In the genomic region with DNA sequence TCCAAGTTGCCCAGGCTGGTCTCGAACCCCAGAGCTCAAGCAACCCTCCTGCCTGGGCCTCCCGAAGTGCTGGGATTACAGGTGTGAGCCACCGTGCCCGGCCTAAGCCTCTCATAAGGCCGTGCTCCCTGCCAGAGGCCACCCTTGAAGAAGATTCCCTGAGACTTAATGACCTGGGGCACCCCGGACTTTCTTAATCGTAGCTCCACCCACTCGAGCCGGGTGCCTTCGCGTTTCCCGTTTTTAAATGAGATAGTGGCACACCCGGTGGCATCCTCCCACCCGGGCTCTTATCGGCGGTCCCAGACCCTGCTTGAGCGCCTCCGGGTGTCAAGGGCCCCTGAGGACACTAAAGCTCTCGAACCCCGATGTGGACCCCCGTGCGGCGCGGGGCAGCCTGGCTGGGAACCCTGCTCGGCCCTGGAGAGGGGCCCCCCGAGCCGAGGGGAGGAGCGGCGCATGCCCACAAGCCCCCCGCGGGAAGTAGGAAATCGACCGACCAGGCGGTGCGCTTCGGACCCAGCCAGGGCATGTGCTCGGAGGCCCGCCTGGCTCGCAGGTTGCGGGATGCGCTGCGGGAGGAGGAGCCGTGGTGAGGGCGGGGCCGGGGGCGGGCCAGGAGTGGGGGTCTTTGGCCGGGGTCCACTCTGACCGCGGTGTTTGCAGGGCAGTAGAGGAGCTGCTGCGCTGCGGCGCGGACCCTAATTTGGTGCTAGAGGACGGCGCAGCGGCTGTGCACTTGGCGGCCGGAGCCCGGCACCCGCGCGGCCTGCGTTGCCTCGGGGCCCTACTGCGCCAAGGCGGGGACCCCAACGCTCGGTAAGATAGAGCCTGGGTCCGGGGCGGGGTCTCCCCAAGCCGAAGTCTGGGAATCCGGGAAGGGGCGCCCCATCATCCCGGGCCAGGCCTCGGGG, we compare ENCODE assay signal across 8 cellular contexts. TPM values are rescaled to one million over a fixed set of nuclear protein-coding genes. Genes with fewer than 3 reads are reported as not detected.
DNase-seq lines count a peak whose midpoint lies in the region; ATAC-seq and TF ChIP-seq lines count a peak whose summit lies in the region.

ANKLE1 (plus strand) TSS at position 511 of the 914 bp plus-strand sequence; CDS start at position 531, 20 bp downstream.

- H3K9me3 Mint-ChIP-seq in CD4-positive, CD25-positive, alpha-beta regulatory T cell = no peaks in the 10 kb centered on the region
- H3K9me3 Mint-ChIP-seq in brain = no peaks in the 10 kb centered on the region

- no peaks in the 10 kb centered on the region for H3K27me3 Mint-ChIP-seq in CD4-positive, CD25-positive, alpha-beta regulatory T cell
- H3K27me3 Mint-ChIP-seq in brain = peaks cover 10% of the 10 kb centered on the region

- H3K27me3 ChIP-seq in CD4-positive, CD25-positive, alpha-beta regulatory T cell (ENCODE audit: control insufficient read depth, insufficient read depth, low read length) = no peaks in the 10 kb centered on the region
- H3K27me3 ChIP-seq in left lung (peaks cover 0 to 25% of the 10 kb centered on the region in 2 donors), foreskin keratinocyte (no peaks in the 10 kb centered on the region)

- H3K4me3 ChIP-seq in CD4-positive, CD25-positive, alpha-beta regulatory T cell (ENCODE audit: low read depth, low read length) = peak within 1 kb of the TSS; percentile 15
- H3K4me3 ChIP-seq in left lung = peak within 1 kb of the TSS; percentile 25 to 51

- intact Hi-C loops in left lung (cut with DNase I) = loop anchor here in 1 of 2 donors (5.0 to 10.0 kb wide), 2 partner anchors 77 to 214 kb away; no protein-coding TSS in a partner anchor

- peaks cover 15% of the 10 kb centered on the region for H3K4me1 ChIP-seq in CD4-positive, CD25-positive, alpha-beta regulatory T cell (ENCODE audit: control insufficient read depth, insufficient read depth, low read length, poor library complexity, severe bottlenecking)
- H3K4me1 ChIP-seq in left lung (peaks cover 11 to 24% of the 10 kb centered on the region in 2 donors), foreskin keratinocyte (no peaks in the 10 kb centered on the region)

- no peaks in the 10 kb centered on the region for H3K9me3 ChIP-seq in CD4-positive, CD25-positive, alpha-beta regulatory T cell (ENCODE audit: control insufficient read depth in 2 of 2, low read length in 2 of 2)
- no peaks in the 10 kb centered on the region for H3K9me3 ChIP-seq in left lung

- H3K27ac ChIP-seq in CD4-positive, CD25-positive, alpha-beta regulatory T cell (ENCODE audit: insufficient read depth, low read length, poor library complexity, severe bottlenecking) = no peak within 1 kb of the TSS
- no peak within 1 kb of the TSS for H3K27ac ChIP-seq in left lung
- no peak within 1 kb of the TSS for H3K27ac ChIP-seq in foreskin keratinocyte

- TF ChIP-seq CTCF in brain (conservative IDR thresholded peaks at IDR 0.05) (no peak), left lung (IDR thresholded peaks at IDR 0.05) (no peak), foreskin keratinocyte (conservative IDR thresholded peaks at IDR 0.05) (no peak)

- H3K36me3 ChIP-seq in CD4-positive, CD25-positive, alpha-beta regulatory T cell (ENCODE audit: control insufficient read depth, insufficient read depth, low read length) = peaks cover 13% of the 10 kb centered on the region
- H3K36me3 ChIP-seq in left lung = peaks cover 0 to 27% of the 10 kb centered on the region in 2 donors

- H3K4me1 Mint-ChIP-seq in CD4-positive, CD25-positive, alpha-beta regulatory T cell = peaks cover 0 to 11% (median 2%) of the 10 kb centered on the region in 4 donors
- peaks cover 4% of the 10 kb centered on the region for H3K4me1 Mint-ChIP-seq in brain

- H3K36me3 Mint-ChIP-seq in CD4-positive, CD25-positive, alpha-beta regulatory T cell = peaks cover 10% of the 10 kb centered on the region
- peaks cover 25% of the 10 kb centered on the region for H3K36me3 Mint-ChIP-seq in brain

- ATAC-seq in CD4-positive, CD25-positive, alpha-beta regulatory T cell (ENCODE audit: low read depth in 2 of 2) = peak in 1 of 2 donors; percentile 34
- ATAC-seq in GM21360 (IDR thresholded peaks at IDR 0.05; ENCODE audit: unreplicated experiment) (peak; percentile 36), left lung (peak; percentile 42), foreskin keratinocyte (no peak)
- peak; percentile 58 for ATAC-seq in stimulated activated naive CD8-positive, alpha-beta T cell treated with anti-CD3 and anti-CD28 coated beads, Interleukin-15, Interleukin-2, amounts not matched to agents 100 U/mL and 50 U/mL, for 24 hours

- H3K4me3 Mint-ChIP-seq in CD4-positive, CD25-positive, alpha-beta regulatory T cell = peak within 1 kb of the TSS; percentile 60 to 91 (median 79)
- peak within 1 kb of the TSS; percentile 77 to 86 (median 80) for H3K4me3 Mint-ChIP-seq in brain

- DNase-seq in CD4-positive, CD25-positive, alpha-beta regulatory T cell = peak in 1 of 3 donors; percentile 56
- DNase-seq in RPMI8226 = peak; percentile 60
- peak in 1 of 2 donors; percentile 86 for DNase-seq in left lung
- DNase-seq in stimulated activated naive CD8-positive, alpha-beta T cell treated with anti-CD3 and anti-CD28 coated beads, Interleukin-15, Interleukin-2, amounts not matched to agents 100 U/mL and 50 U/mL, for 24 hours = peak; percentile 82
- DNase-seq in epidermal melanocyte (ENCODE audit: insufficient read length, low spot score) = no peak
- DNase-seq in foreskin keratinocyte = no peak

- H3K27ac Mint-ChIP-seq in CD4-positive, CD25-positive, alpha-beta regulatory T cell = no peak within 1 kb of the TSS
- peak within 1 kb of the TSS in 2 of 5 experiments; percentile 27 to 65 for H3K27ac Mint-ChIP-seq in brain

RNA-seq across cellular contexts. Expression of gene ANKLE1, which starts in this region (rescaled TPM):
- total RNA-seq in CD4-positive, CD25-positive, alpha-beta regulatory T cell = 1.8 TPM
- polyA plus RNA-seq in CD4-positive, CD25-positive, alpha-beta regulatory T cell = 1 to 10 TPM in 2 of 4 donors, under 1 TPM in 2; 0.15 to 1.0 (median 0.96) TPM
- polyA plus RNA-seq in brain (ENCODE audit: insufficient read depth, low read depth, low replicate concordance) (0.42 TPM), foreskin keratinocyte (1.9 and 2.6 TPM in 2 replicates)
- total RNA-seq in left lung (under 1 TPM; 0.45 to 0.55 TPM), foreskin keratinocyte (2.1 and 2.7 TPM in 2 replicates)

Comparison
In these comparisons a context has a peak if more than half of its experiments do, and no peak if none do; other contexts are left out.
1. Peak in ATAC-seq and H3K4me3 ChIP-seq in left lung; RNA of the gene not detected or under 1 TPM.
2. DNase-seq: peak in RPMI8226 (single experiment) and stimulated activated naive CD8-positive, alpha-beta T cell treated with anti-CD3 and anti-CD28 coated beads, Interleukin-15, Interleukin-2, amounts not matched to agents 100 U/mL and 50 U/mL, for 24 hours (single experiment); none in epidermal melanocyte (single experiment) and foreskin keratinocyte (0 of 2).